Comparison of ENCODE assay signal across 15 cellular contexts in the genomic region with DNA sequence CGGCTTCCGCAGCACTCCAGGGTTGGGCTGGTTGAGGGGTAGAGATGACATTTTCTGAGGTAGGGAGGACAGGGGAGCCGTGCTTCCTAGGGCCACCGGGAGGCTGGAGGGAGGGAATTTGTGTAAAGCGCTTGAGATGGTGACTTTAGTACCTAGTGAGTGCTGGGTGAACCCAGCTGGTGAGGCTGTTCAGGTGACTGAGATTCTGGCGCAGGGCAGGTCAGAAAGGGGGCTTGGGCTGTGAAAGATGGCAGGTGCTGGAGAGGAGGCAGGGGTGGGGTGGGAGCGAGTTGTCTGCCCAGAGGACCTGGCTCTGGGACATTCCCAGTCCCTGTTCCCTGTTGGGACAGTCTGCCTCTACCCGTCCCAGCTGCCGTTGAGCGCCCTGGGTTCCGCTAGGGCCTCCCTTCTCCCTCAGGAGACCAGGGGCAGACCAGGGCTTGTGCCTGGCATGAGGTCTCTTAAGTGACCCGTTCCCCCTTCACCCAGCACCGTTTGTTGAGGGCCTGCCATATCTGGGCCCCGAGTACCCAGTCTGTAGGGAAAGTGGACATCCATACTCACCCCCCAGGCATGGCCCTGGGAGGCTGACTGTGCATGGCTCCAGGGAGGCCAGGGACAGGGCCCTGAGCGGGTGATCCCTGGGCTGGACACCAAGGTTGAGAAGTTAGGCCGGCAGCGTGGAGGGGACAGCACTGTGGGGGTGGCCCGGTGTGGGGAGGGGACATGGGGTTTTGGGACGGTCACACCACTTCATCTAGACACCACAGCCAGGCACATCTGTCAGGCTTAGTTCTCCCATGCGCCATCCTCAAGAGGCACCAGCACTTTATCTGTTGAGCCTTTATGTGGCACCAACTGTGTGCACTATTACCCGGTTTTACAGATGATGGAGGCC. TPM values are rescaled to one million over a fixed set of nuclear protein-coding genes. Genes with fewer than 3 reads are reported as not detected.
DNase-seq lines count a peak whose midpoint lies in the region; ATAC-seq, FAIRE-seq and TF ChIP-seq lines count a peak whose summit lies in the region.
"Had no signal": no experiment of that assay in that cellular context is flagged by ENCODE, and none has a peak within 500 bp of the region (broad histone marks: within the 10 kb centered on the region; RNA-seq: fewer than 3 reads in every experiment).

No MANE protein-coding gene starts in this region.

- no peaks in the 10 kb centered on the region for H3K27me3 Mint-ChIP-seq in central memory CD8-positive, alpha-beta T cell

- H3K36me3 ChIP-seq in OCI-LY1 (ENCODE audit: insufficient read depth, low read length) (peaks cover 66% of the 10 kb centered on the region), skeletal muscle tissue (ENCODE audit: control insufficient read depth in 3 of 3, insufficient read depth in 3 of 3, low read length in 3 of 3) (peaks cover 39 to 53% (median 51%) of the 10 kb centered on the region in 3 donors), small intestine (ENCODE audit: control insufficient read depth in 2 of 2, insufficient read depth in 2 of 2, low read length in 2 of 2) (peaks cover 4 to 16% of the 10 kb centered on the region in 2 donors)

- WGBS in small intestine, 3 donors = 80 to 83% (median 81%) methylated on average over 21 of the region's 21 CpGs

- TF ChIP-seq CTCF in OCI-LY1 (IDR thresholded peaks at IDR 0.05; ENCODE audit: low read length) = no peak

- H3K4me3 Mint-ChIP-seq in central memory CD8-positive, alpha-beta T cell = no peak overlapping the region

- H3K27me3 ChIP-seq in OCI-LY1 (ENCODE audit: insufficient read depth, low read length) (no peaks in the 10 kb centered on the region), skeletal muscle tissue (ENCODE audit: control insufficient read depth in 3 of 3, insufficient read depth in 3 of 3, low read length in 3 of 3) (no peaks in the 10 kb centered on the region), small intestine (ENCODE audit: control insufficient read depth in 2 of 2, insufficient read depth in 2 of 2, low read length in 2 of 2) (no peaks in the 10 kb centered on the region)

- H3F3A ChIP-seq in OCI-LY1 (ENCODE audit: insufficient read depth, low read length) = no peaks in the 10 kb centered on the region

- H3K9ac ChIP-seq in OCI-LY1 (ENCODE audit: low read length) (no peak overlapping the region), skeletal muscle tissue (ENCODE audit: low read depth in 1 of 3, low read length in 3 of 3) (peak overlapping the region in 2 of 3 donors; percentile 8 to 14)

- no peak overlapping the region for H2AFZ ChIP-seq in OCI-LY1 (ENCODE audit: low read length)

- H3K4me1 Mint-ChIP-seq in central memory CD8-positive, alpha-beta T cell = peaks cover 11% of the 10 kb centered on the region

- DNase-seq in activated naive CD4-positive, alpha-beta T cell treated with anti-CD3 and anti-CD28 coated beads, Interleukin-2, amount 50 U/mL, for 72 hours (ENCODE audit: low spot score in 2 of 2) = no peak
- DNase-seq in activated naive CD4-positive, alpha-beta T cell treated with Interleukin-2 at 50 U/mL for 16 hours = no peak
- DNase-seq in central memory CD8-positive, alpha-beta T cell (ENCODE audit: low spot score in 2 of 2) = no peak
- DNase-seq in small intestine (no peak), GM19238 (ENCODE audit: insufficient read length, low spot score) (no peak)
- DNase-seq: activated CD8-positive, alpha-beta memory T cell treated with anti-CD3 and anti-CD28 coated beads, Interleukin-2, amount 50 U/mL, for 48 hours; dermis blood vessel endothelial cell; DMS79 treated with DMSO at 0.1 percent for 48 hours; GOT3; mesendoderm; NCI-H510A treated with DMSO at 0.1 percent for 48 hours; stimulated activated CD4-positive, alpha-beta T cell treated with anti-CD3 and anti-CD28 coated beads, Interleukin-1b, Interleukin-23, amount 100 ng/mL, for 48 hours had no signal

- FAIRE-seq in small intestine (lab: Jason Lieb, UNC) = no peak

- H3K9me3 ChIP-seq in OCI-LY1 (ENCODE audit: low read length) (no peaks in the 10 kb centered on the region), skeletal muscle tissue (ENCODE audit: control insufficient read depth in 3 of 3, low read length in 3 of 3) (no peaks in the 10 kb centered on the region), small intestine (ENCODE audit: control insufficient read depth, low read depth) (no peaks in the 10 kb centered on the region)

- H3K4me2 ChIP-seq in OCI-LY1 (ENCODE audit: low read length) = no peak overlapping the region

- H4K20me1 ChIP-seq in OCI-LY1 (ENCODE audit: insufficient read depth, low read length) = no peaks in the 10 kb centered on the region

- H3K4me3 ChIP-seq in OCI-LY1 (ENCODE audit: low read depth, low read length, poor library complexity, severe bottlenecking) (no peak overlapping the region), skeletal muscle tissue (ENCODE audit: low read length in 3 of 3) (no peak overlapping the region), small intestine (ENCODE audit: low read depth in 1 of 2, low read length in 2 of 2) (no peak overlapping the region)

- H3K4me1 ChIP-seq in OCI-LY1 (ENCODE audit: insufficient read depth, low read length, severe bottlenecking) = peaks cover 36% of the 10 kb centered on the region
- peaks cover 21 to 32% (median 22%) of the 10 kb centered on the region in 3 donors for H3K4me1 ChIP-seq in skeletal muscle tissue (ENCODE audit: control insufficient read depth in 3 of 3, insufficient read depth in 3 of 3, low read length in 3 of 3)
- H3K4me1 ChIP-seq in small intestine (ENCODE audit: control insufficient read depth in 2 of 2, insufficient read depth in 1 of 2, low read depth in 1 of 2, low read length in 1 of 2) = no peaks in the 10 kb centered on the region

- no peaks in the 10 kb centered on the region for H3K9me2 ChIP-seq in OCI-LY1 (ENCODE audit: low read depth, low read length)

- H3K27ac ChIP-seq in OCI-LY1 (ENCODE audit: low read depth, low read length, poor library complexity, severe bottlenecking) = peak overlapping the region; percentile 34
- H3K27ac ChIP-seq in skeletal muscle tissue (ENCODE audit: low read depth, low read length) = no peak overlapping the region
- H3K27ac ChIP-seq in small intestine (ENCODE audit: low read depth in 1 of 2, low read length in 1 of 2) = no peak overlapping the region

- ATAC-seq in activated naive CD4-positive, alpha-beta T cell treated with anti-CD3 and anti-CD28 coated beads, Interleukin-2, amount 50 U/mL, for 72 hours = peak in 1 of 2 donors; percentile 4
- no peak for ATAC-seq in central memory CD8-positive, alpha-beta T cell (replicated peaks; ENCODE audit: extremely low read depth, poor library complexity, severe bottlenecking)
- ATAC-seq in HG02981 (IDR thresholded peaks at IDR 0.05; ENCODE audit: unreplicated experiment) = no peak

- H3K9me3 Mint-ChIP-seq in activated naive CD4-positive, alpha-beta T cell treated with anti-CD3 and anti-CD28 coated beads, Interleukin-2, amount 50 U/mL, for 72 hours = no peaks in the 10 kb centered on the region
- no peaks in the 10 kb centered on the region for H3K9me3 Mint-ChIP-seq in central memory CD8-positive, alpha-beta T cell

- peak overlapping the region; percentile 77 to 89 for H3K27ac Mint-ChIP-seq in activated naive CD4-positive, alpha-beta T cell treated with anti-CD3 and anti-CD28 coated beads, Interleukin-2, amount 50 U/mL, for 72 hours
- H3K27ac Mint-ChIP-seq in central memory CD8-positive, alpha-beta T cell (ENCODE audit: low read depth) = peak overlapping the region; percentile 79

- peaks cover 0 to 10% of the 10 kb centered on the region in 2 donors for H3K36me3 Mint-ChIP-seq in activated naive CD4-positive, alpha-beta T cell treated with anti-CD3 and anti-CD28 coated beads, Interleukin-2, amount 50 U/mL, for 72 hours
- peaks cover 22% of the 10 kb centered on the region for H3K36me3 Mint-ChIP-seq in central memory CD8-positive, alpha-beta T cell (ENCODE audit: insufficient read depth)

- H3K79me2 ChIP-seq in OCI-LY1 (ENCODE audit: insufficient read depth, low read length) = peaks cover 25% of the 10 kb centered on the region

RNA-seq across cellular contexts. Expression of a gene that starts 5.0 kb away (rescaled TPM):
- 100 to 1,000 TPM; 110 TPM for total RNA-seq in activated naive CD4-positive, alpha-beta T cell treated with anti-CD3 and anti-CD28 coated beads, Interleukin-2, amount 50 U/mL, for 72 hours
- total RNA-seq in skeletal muscle tissue = 63.7 TPM
- polyA plus RNA-seq in small intestine = 100 to 1,000 TPM in 1 of 3 donors, 10 to 100 TPM in 2; 71.4 to 101 (median 74.8) TPM

RNA-seq across cellular contexts. Expression of a gene that starts 11.5 kb away (rescaled TPM):
- total RNA-seq in activated naive CD4-positive, alpha-beta T cell treated with anti-CD3 and anti-CD28 coated beads, Interleukin-2, amount 50 U/mL, for 72 hours = 100 to 1,000 TPM in 1 of 2 donors, 10 to 100 TPM in 1; 90.6 to 119 TPM
- total RNA-seq in skeletal muscle tissue = 17.2 TPM
- polyA plus RNA-seq in small intestine = 10 to 100 TPM; 45.9 to 49.9 (median 49.4) TPM

RNA-seq across cellular contexts. Expression of a gene that starts 21.2 kb away (rescaled TPM):
- total RNA-seq in activated naive CD4-positive, alpha-beta T cell treated with anti-CD3 and anti-CD28 coated beads, Interleukin-2, amount 50 U/mL, for 72 hours = 10 to 100 TPM; 16.9 to 34.4 TPM
- total RNA-seq in skeletal muscle tissue = 3.1 TPM
- polyA plus RNA-seq in small intestine = 10 to 100 TPM; 30.6 to 54.9 (median 35.1) TPM

RNA-seq across cellular contexts. Expression of a gene that starts 21.6 kb away (rescaled TPM):
- total RNA-seq in activated naive CD4-positive, alpha-beta T cell treated with anti-CD3 and anti-CD28 coated beads, Interleukin-2, amount 50 U/mL, for 72 hours = 10 to 100 TPM; 28.8 to 53.0 TPM
- 7.3 TPM for total RNA-seq in skeletal muscle tissue
- 10 to 100 TPM; 23.6 to 52.6 (median 36.2) TPM for polyA plus RNA-seq in small intestine

RNA-seq across cellular contexts. Expression of a gene that starts 37.8 kb away (rescaled TPM):
- total RNA-seq in activated naive CD4-positive, alpha-beta T cell treated with anti-CD3 and anti-CD28 coated beads, Interleukin-2, amount 50 U/mL, for 72 hours = 10 to 100 TPM; 58.4 to 68.2 TPM
- 11.0 TPM for total RNA-seq in skeletal muscle tissue
- polyA plus RNA-seq in small intestine = 10 to 100 TPM; 26.7 to 53.9 (median 28.5) TPM
